Comparison of ENCODE assay signal across 24 cellular contexts in genomic region chr19:29303707-29304090, GRCh38.
DNase-seq lines count a peak whose midpoint lies in the region; ATAC-seq lines count a peak whose summit lies in the region.
"Had no signal": no experiment of that assay in that cellular context is flagged by ENCODE, and none has a peak within 500 bp of the region (broad histone marks: within the 10 kb centered on the region; RNA-seq: fewer than 3 reads in every experiment).

No MANE protein-coding gene starts in this region.

- no peak overlapping the region for H2BK12ac ChIP-seq in neuronal stem cell (ENCODE audit: low read length)

- H3K4me3 ChIP-seq in neuronal stem cell (ENCODE audit: low read length in 2 of 2), result no peak overlapping the region
- H3K4me3 ChIP-seq: A549; BLaER1 treated with 17β-estradiol and CSF1 and Interleukin-3, amounts not matched to agents 10 nM and 100 nM; GM12878; HAP-1 had no signal

- intact Hi-C loops in cardiac septum (cut with DNase I), result no loop called here
- intact Hi-C loops in left ventricle myocardium superior (cut with micrococcal nuclease), result no loop called here

- H3K27me3 ChIP-seq in neuronal stem cell (ENCODE audit: control insufficient read depth in 3 of 3, insufficient read depth in 3 of 3, low read depth in 1 of 3, low read length in 3 of 3), result peaks cover 0 to 4% (median 3%) of the 10 kb centered on the region in 3 experiments
- H3K27me3 ChIP-seq: BE2C; BLaER1 treated with 17β-estradiol and CSF1 and Interleukin-3, amounts not matched to agents 10 nM and 100 nM had no signal

- WGBS in neuronal stem cell (ENCODE audit: extremely low coverage in 2 of 2, insufficient read length in 2 of 2, insufficient replicate concordance in 1 of 2), 2 donors, result no CpG with 5 or more reads among the region's 5 CpGs

- H3K9ac ChIP-seq in neuronal stem cell (ENCODE audit: low read depth, low read length, poor library complexity), result no peak overlapping the region
- H3K9ac ChIP-seq: BLaER1 treated with 17β-estradiol and CSF1 and Interleukin-3, amounts not matched to agents 10 nM and 100 nM had no signal

- no peaks in the 10 kb centered on the region for H3K36me3 Mint-ChIP-seq in central memory CD8-positive, alpha-beta T cell (ENCODE audit: insufficient read depth)
- H3K36me3 Mint-ChIP-seq: CD14-positive monocyte; CD8-positive, alpha-beta memory T cell had no signal

- peaks cover 15% of the 10 kb centered on the region for H3K27me3 Mint-ChIP-seq in central memory CD8-positive, alpha-beta T cell

- H3K4me3 Mint-ChIP-seq in central memory CD8-positive, alpha-beta T cell, result peak overlapping the region; percentile 57
- H3K4me3 Mint-ChIP-seq: CD14-positive monocyte; CD4-positive, alpha-beta T cell; HFFc6 had no signal

- no peaks in the 10 kb centered on the region for H3K9me3 Mint-ChIP-seq in central memory CD8-positive, alpha-beta T cell
- H3K9me3 Mint-ChIP-seq: CD4-positive, alpha-beta T cell; CD8-positive, alpha-beta memory T cell had no signal

- no peaks in the 10 kb centered on the region for H3K4me1 ChIP-seq in neuronal stem cell (ENCODE audit: control insufficient read depth in 2 of 2, insufficient read depth in 1 of 2, low read depth in 1 of 2, low read length in 2 of 2)
- H3K4me1 ChIP-seq: A549, BE2C, HAP-1 had no signal

- H3K27ac ChIP-seq in neuronal stem cell (replicated peaks; ENCODE audit: low read length), result no peak overlapping the region
- H3K27ac ChIP-seq: A549; BLaER1 treated with 17β-estradiol and CSF1 and Interleukin-3, amounts not matched to agents 10 nM and 100 nM had no signal

- no peak for ATAC-seq in left ventricle myocardium superior
- ATAC-seq in central memory CD8-positive, alpha-beta T cell (replicated peaks; ENCODE audit: extremely low read depth, poor library complexity, severe bottlenecking), result no peak
- ATAC-seq in GM18870 (IDR thresholded peaks at IDR 0.05; ENCODE audit: unreplicated experiment), result no peak
- no peak for ATAC-seq in stimulated activated naive CD8-positive, alpha-beta T cell treated with anti-CD3 and anti-CD28 coated beads, Interleukin-15, Interleukin-2, amounts not matched to agents 100 U/mL and 50 U/mL, for 24 hours
- ATAC-seq: A549, GM12878 had no signal

- peak overlapping the region; percentile 73 for H3K27ac Mint-ChIP-seq in central memory CD8-positive, alpha-beta T cell (ENCODE audit: low read depth)
- H3K27ac Mint-ChIP-seq: CD14-positive monocyte; CD4-positive, alpha-beta T cell; HFFc6 had no signal

- H3K9me3 ChIP-seq in neuronal stem cell (replicated peaks in 1 of 2; ENCODE audit: control insufficient read depth in 2 of 2, insufficient read depth in 1 of 2, low read depth in 1 of 2, low read length in 2 of 2), result no peaks in the 10 kb centered on the region
- H3K9me3 ChIP-seq: A549, BE2C, HAP-1 had no signal

- peak overlapping the region; percentile 18 for H3K23ac ChIP-seq in neuronal stem cell (ENCODE audit: low read depth, low read length, poor library complexity)

- DNase-seq in cardiac septum (ENCODE audit: low spot score) (peak; percentile 55), left ventricle myocardium superior (no peak), neuronal stem cell (ENCODE audit: low spot score) (no peak), NCI-H2029 treated with DMSO at 0.1 percent for 48 hours (lab: John Stamatoyannopoulos, UW) (no peak)
- no peak for DNase-seq in central memory CD8-positive, alpha-beta T cell (ENCODE audit: low spot score in 2 of 2)
- no peak for DNase-seq in stimulated activated naive CD8-positive, alpha-beta T cell treated with anti-CD3 and anti-CD28 coated beads, Interleukin-15, Interleukin-2, amounts not matched to agents 100 U/mL and 50 U/mL, for 24 hours
- DNase-seq: 8988T; ACHN; AML-193; BE2C; CD4-positive, alpha-beta T cell; CD8-positive, alpha-beta memory T cell; DMS 273 treated with DMSO at 0.1 percent for 48 hours; DMS79; EL; GDM1; GOT3; HFFc6 had no signal

- H4K8ac ChIP-seq in neuronal stem cell (ENCODE audit: low read depth, low read length), result no peak overlapping the region

- H2BK5ac ChIP-seq in neuronal stem cell (ENCODE audit: low read length), result no peak overlapping the region

- peaks cover 21% of the 10 kb centered on the region for H3K4me1 Mint-ChIP-seq in central memory CD8-positive, alpha-beta T cell
- H3K4me1 Mint-ChIP-seq: CD14-positive monocyte had no signal

- H3K14ac ChIP-seq in neuronal stem cell (ENCODE audit: low read length), result no peak overlapping the region

- no peak overlapping the region for H2BK15ac ChIP-seq in neuronal stem cell (ENCODE audit: low read length)

- no peak overlapping the region for H2AFZ ChIP-seq in neuronal stem cell (ENCODE audit: low read length)

- no peak overlapping the region for H2BK120ac ChIP-seq in neuronal stem cell (ENCODE audit: low read depth, low read length)

- H4K91ac ChIP-seq in neuronal stem cell (ENCODE audit: low read depth, low read length, poor library complexity), result no peak overlapping the region

- no peak overlapping the region for H3K4me2 ChIP-seq in neuronal stem cell (ENCODE audit: insufficient read depth, low read length, poor library complexity, severe bottlenecking)
- H3K4me2 ChIP-seq: A549; BLaER1 treated with 17β-estradiol and CSF1 and Interleukin-3, amounts not matched to agents 10 nM and 100 nM had no signal

- no peak overlapping the region for H3K18ac ChIP-seq in neuronal stem cell (ENCODE audit: low read length)

- no peak overlapping the region for H2AK5ac ChIP-seq in neuronal stem cell (ENCODE audit: low read depth, low read length)

- no peak overlapping the region for H3K4ac ChIP-seq in neuronal stem cell (ENCODE audit: low read length)

- H3K79me1 ChIP-seq in neuronal stem cell (ENCODE audit: low read depth, low read length), result no peaks in the 10 kb centered on the region

- H3K36me3 ChIP-seq in neuronal stem cell (replicated peaks in 1 of 2; ENCODE audit: control insufficient read depth in 2 of 2, insufficient read depth in 2 of 2, low read length in 2 of 2), result no peaks in the 10 kb centered on the region
- H3K36me3 ChIP-seq: BE2C; BLaER1 treated with 17β-estradiol and CSF1 and Interleukin-3, amounts not matched to agents 10 nM and 100 nM; HAP-1 had no signal
